Comparison of ENCODE assay signal across 1 cellular context in the genomic region with DNA sequence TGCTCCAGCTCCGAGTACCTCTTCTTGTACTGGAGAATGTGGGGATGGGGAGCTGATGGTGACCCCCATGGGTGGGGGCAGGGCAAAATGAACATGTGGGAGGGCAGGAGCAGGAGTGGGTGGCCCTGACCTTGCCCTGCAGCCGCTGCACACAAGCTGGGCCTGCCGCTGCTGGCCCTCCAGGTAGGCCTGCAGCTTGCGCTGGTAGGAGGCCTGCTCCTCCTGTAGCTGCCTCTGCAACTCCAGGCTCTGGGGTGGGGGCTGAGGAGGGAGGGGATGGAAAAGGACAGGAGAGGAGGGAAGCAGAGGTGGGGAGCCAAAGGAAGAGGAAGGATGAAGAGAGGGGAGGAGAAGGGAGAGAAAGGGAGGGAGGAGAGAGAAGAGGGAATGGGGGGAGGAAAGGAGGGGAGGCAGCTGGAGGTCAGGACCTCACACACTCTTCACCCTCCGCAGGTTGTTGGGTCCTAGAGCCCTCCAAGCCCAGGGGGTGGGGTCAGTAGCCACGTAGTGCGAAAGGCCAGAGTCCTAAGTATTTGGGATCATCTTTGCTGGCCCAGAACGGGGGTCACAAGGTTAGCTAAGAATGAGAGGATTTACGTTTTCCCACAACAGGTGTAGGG.
TF ChIP-seq lines count a peak whose summit lies in the region.

No MANE protein-coding gene starts in this region.

TF ChIP-seq in K562, 482 proteins besides CTCF, POLR2A, EP300 and RAD21:
- TF ChIP-seq ZNF695 (CRISPR knock-in tag; IDR thresholded peaks at IDR 0.05) (no peak), SNIP1 (IDR thresholded peaks at IDR 0.05; ENCODE audit: low read depth) (no peak), NCOA6 (IDR thresholded peaks at IDR 0.05) (no peak), ARID2 (IDR thresholded peaks at IDR 0.05) (no peak), CEBPB (tag; IDR thresholded peaks at IDR 0.05) (no peak), SMAD3 (CRISPR knock-in tag; conservative IDR thresholded peaks at IDR 0.05) (no peak), ILK (tag; IDR thresholded peaks at IDR 0.05; ENCODE audit: borderline replicate concordance, low read depth) (no peak)
- TF ChIP-seq, protein P1, sequence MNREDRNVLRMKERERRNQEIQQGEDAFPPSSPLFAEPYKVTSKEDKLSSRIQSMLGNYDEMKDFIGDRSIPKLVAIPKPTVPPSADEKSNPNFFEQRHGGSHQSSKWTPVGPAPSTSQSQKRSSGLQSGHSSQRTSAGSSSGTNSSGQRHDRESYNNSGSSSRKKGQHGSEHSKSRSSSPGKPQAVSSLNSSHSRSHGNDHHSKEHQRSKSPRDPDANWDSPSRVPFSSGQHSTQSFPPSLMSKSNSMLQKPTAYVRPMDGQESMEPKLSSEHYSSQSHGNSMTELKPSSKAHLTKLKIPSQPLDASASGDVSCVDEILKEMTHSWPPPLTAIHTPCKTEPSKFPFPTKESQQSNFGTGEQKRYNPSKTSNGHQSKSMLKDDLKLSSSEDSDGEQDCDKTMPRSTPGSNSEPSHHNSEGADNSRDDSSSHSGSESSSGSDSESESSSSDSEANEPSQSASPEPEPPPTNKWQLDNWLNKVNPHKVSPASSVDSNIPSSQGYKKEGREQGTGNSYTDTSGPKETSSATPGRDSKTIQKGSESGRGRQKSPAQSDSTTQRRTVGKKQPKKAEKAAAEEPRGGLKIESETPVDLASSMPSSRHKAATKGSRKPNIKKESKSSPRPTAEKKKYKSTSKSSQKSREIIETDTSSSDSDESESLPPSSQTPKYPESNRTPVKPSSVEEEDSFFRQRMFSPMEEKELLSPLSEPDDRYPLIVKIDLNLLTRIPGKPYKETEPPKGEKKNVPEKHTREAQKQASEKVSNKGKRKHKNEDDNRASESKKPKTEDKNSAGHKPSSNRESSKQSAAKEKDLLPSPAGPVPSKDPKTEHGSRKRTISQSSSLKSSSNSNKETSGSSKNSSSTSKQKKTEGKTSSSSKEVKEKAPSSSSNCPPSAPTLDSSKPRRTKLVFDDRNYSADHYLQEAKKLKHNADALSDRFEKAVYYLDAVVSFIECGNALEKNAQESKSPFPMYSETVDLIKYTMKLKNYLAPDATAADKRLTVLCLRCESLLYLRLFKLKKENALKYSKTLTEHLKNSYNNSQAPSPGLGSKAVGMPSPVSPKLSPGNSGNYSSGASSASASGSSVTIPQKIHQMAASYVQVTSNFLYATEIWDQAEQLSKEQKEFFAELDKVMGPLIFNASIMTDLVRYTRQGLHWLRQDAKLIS (CRISPR knock-in tag; IDR thresholded peaks at IDR 0.05), result no peak
- TF ChIP-seq, protein P2, sequence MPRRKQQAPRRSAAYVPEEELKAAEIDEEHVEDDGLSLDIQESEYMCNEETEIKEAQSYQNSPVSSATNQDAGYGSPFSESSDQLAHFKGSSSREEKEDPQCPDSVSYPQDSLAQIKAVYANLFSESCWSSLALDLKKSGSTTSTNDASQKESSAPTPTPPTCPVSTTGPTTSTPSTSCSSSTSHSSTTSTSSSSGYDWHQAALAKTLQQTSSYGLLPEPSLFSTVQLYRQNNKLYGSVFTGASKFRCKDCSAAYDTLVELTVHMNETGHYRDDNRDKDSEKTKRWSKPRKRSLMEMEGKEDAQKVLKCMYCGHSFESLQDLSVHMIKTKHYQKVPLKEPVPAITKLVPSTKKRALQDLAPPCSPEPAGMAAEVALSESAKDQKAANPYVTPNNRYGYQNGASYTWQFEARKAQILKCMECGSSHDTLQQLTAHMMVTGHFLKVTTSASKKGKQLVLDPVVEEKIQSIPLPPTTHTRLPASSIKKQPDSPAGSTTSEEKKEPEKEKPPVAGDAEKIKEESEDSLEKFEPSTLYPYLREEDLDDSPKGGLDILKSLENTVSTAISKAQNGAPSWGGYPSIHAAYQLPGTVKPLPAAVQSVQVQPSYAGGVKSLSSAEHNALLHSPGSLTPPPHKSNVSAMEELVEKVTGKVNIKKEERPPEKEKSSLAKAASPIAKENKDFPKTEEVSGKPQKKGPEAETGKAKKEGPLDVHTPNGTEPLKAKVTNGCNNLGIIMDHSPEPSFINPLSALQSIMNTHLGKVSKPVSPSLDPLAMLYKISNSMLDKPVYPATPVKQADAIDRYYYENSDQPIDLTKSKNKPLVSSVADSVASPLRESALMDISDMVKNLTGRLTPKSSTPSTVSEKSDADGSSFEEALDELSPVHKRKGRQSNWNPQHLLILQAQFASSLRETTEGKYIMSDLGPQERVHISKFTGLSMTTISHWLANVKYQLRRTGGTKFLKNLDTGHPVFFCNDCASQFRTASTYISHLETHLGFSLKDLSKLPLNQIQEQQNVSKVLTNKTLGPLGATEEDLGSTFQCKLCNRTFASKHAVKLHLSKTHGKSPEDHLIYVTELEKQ (CRISPR knock-in tag; IDR thresholded peaks at IDR 0.05), result no peak
- TF ChIP-seq, protein P3, sequence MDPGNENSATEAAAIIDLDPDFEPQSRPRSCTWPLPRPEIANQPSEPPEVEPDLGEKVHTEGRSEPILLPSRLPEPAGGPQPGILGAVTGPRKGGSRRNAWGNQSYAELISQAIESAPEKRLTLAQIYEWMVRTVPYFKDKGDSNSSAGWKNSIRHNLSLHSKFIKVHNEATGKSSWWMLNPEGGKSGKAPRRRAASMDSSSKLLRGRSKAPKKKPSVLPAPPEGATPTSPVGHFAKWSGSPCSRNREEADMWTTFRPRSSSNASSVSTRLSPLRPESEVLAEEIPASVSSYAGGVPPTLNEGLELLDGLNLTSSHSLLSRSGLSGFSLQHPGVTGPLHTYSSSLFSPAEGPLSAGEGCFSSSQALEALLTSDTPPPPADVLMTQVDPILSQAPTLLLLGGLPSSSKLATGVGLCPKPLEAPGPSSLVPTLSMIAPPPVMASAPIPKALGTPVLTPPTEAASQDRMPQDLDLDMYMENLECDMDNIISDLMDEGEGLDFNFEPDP (CRISPR knock-in tag; IDR thresholded peaks at IDR 0.05), result no peak
- TF ChIP-seq, protein P4, sequence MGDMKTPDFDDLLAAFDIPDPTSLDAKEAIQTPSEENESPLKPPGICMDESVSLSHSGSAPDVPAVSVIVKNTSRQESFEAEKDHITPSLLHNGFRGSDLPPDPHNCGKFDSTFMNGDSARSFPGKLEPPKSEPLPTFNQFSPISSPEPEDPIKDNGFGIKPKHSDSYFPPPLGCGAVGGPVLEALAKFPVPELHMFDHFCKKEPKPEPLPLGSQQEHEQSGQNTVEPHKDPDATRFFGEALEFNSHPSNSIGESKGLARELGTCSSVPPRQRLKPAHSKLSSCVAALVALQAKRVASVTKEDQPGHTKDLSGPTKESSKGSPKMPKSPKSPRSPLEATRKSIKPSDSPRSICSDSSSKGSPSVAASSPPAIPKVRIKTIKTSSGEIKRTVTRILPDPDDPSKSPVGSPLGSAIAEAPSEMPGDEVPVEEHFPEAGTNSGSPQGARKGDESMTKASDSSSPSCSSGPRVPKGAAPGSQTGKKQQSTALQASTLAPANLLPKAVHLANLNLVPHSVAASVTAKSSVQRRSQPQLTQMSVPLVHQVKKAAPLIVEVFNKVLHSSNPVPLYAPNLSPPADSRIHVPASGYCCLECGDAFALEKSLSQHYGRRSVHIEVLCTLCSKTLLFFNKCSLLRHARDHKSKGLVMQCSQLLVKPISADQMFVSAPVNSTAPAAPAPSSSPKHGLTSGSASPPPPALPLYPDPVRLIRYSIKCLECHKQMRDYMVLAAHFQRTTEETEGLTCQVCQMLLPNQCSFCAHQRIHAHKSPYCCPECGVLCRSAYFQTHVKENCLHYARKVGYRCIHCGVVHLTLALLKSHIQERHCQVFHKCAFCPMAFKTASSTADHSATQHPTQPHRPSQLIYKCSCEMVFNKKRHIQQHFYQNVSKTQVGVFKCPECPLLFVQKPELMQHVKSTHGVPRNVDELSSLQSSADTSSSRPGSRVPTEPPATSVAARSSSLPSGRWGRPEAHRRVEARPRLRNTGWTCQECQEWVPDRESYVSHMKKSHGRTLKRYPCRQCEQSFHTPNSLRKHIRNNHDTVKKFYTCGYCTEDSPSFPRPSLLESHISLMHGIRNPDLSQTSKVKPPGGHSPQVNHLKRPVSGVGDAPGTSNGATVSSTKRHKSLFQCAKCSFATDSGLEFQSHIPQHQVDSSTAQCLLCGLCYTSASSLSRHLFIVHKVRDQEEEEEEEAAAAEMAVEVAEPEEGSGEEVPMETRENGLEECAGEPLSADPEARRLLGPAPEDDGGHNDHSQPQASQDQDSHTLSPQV (IDR thresholded peaks at IDR 0.05), result no peak
